1 cellular context compared by ENCODE assay signal in the genomic region with DNA sequence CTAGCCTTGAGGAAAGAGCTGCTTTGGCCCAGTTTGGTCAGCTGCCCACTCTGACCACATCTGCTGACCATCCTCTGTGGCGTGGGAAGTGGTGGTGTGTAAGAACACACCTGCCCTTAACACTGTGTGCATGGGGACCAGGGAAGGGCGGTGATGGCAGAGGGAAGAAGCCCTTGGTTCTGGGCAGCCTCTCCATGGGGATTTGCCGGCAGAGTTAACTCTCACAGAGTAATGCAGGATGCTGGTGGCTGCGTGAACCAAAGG.
TF ChIP-seq lines count a peak whose summit lies in the region.

No MANE protein-coding gene starts in this region.

TF ChIP-seq in GM23338, 12 proteins besides CTCF, POLR2A, EP300 and RAD21 (continued from another document):
- TF ChIP-seq, protein P1, sequence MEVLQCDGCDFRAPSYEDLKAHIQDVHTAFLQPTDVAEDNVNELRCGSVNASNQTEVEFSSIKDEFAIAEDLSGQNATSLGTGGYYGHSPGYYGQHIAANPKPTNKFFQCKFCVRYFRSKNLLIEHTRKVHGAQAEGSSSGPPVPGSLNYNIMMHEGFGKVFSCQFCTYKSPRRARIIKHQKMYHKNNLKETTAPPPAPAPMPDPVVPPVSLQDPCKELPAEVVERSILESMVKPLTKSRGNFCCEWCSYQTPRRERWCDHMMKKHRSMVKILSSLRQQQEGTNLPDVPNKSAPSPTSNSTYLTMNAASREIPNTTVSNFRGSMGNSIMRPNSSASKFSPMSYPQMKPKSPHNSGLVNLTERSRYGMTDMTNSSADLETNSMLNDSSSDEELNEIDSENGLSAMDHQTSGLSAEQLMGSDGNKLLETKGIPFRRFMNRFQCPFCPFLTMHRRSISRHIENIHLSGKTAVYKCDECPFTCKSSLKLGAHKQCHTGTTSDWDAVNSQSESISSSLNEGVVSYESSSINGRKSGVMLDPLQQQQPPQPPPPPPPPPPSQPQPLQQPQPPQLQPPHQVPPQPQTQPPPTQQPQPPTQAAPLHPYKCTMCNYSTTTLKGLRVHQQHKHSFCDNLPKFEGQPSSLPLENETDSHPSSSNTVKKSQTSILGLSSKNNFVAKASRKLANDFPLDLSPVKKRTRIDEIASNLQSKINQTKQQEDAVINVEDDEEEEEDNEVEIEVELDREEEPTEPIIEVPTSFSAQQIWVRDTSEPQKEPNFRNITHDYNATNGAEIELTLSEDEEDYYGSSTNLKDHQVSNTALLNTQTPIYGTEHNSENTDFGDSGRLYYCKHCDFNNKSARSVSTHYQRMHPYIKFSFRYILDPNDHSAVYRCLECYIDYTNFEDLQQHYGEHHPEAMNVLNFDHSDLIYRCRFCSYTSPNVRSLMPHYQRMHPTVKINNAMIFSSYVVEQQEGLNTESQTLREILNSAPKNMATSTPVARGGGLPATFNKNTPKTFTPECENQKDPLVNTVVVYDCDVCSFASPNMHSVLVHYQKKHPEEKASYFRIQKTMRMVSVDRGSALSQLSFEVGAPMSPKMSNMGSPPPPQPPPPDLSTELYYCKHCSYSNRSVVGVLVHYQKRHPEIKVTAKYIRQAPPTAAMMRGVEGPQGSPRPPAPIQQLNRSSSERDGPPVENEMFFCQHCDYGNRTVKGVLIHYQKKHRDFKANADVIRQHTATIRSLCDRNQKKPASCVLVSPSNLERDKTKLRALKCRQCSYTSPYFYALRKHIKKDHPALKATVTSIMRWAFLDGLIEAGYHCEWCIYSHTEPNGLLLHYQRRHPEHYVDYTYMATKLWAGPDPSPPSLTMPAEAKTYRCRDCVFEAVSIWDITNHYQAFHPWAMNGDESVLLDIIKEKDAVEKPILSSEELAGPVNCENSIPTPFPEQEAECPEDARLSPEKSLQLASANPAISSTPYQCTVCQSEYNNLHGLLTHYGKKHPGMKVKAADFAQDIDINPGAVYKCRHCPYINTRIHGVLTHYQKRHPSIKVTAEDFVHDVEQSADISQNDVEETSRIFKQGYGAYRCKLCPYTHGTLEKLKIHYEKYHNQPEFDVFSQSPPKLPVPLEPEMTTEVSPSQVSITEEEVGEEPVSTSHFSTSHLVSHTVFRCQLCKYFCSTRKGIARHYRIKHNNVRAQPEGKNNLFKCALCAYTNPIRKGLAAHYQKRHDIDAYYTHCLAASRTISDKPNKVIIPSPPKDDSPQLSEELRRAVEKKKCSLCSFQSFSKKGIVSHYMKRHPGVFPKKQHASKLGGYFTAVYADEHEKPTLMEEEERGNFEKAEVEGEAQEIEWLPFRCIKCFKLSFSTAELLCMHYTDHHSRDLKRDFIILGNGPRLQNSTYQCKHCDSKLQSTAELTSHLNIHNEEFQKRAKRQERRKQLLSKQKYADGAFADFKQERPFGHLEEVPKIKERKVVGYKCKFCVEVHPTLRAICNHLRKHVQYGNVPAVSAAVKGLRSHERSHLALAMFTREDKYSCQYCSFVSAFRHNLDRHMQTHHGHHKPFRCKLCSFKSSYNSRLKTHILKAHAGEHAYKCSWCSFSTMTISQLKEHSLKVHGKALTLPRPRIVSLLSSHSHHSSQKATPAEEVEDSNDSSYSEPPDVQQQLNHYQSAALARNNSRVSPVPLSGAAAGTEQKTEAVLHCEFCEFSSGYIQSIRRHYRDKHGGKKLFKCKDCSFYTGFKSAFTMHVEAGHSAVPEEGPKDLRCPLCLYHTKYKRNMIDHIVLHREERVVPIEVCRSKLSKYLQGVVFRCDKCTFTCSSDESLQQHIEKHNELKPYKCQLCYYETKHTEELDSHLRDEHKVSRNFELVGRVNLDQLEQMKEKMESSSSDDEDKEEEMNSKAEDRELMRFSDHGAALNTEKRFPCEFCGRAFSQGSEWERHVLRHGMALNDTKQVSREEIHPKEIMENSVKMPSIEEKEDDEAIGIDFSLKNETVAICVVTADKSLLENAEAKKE (CRISPR knock-in tag; IDR thresholded peaks at IDR 0.05): no peak
- TF ChIP-seq, protein P2, sequence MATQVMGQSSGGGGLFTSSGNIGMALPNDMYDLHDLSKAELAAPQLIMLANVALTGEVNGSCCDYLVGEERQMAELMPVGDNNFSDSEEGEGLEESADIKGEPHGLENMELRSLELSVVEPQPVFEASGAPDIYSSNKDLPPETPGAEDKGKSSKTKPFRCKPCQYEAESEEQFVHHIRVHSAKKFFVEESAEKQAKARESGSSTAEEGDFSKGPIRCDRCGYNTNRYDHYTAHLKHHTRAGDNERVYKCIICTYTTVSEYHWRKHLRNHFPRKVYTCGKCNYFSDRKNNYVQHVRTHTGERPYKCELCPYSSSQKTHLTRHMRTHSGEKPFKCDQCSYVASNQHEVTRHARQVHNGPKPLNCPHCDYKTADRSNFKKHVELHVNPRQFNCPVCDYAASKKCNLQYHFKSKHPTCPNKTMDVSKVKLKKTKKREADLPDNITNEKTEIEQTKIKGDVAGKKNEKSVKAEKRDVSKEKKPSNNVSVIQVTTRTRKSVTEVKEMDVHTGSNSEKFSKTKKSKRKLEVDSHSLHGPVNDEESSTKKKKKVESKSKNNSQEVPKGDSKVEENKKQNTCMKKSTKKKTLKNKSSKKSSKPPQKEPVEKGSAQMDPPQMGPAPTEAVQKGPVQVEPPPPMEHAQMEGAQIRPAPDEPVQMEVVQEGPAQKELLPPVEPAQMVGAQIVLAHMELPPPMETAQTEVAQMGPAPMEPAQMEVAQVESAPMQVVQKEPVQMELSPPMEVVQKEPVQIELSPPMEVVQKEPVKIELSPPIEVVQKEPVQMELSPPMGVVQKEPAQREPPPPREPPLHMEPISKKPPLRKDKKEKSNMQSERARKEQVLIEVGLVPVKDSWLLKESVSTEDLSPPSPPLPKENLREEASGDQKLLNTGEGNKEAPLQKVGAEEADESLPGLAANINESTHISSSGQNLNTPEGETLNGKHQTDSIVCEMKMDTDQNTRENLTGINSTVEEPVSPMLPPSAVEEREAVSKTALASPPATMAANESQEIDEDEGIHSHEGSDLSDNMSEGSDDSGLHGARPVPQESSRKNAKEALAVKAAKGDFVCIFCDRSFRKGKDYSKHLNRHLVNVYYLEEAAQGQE (IDR thresholded peaks at IDR 0.05; ENCODE audit: unreplicated experiment): no peak
- TF ChIP-seq ZNF331 (CRISPR knock-in tag; IDR thresholded peaks at IDR 0.05; ENCODE audit: low read depth) (no peak), ZNF114 (CRISPR knock-in tag; IDR thresholded peaks at IDR 0.05) (no peak)
